Comparison of ENCODE assay signal across 18 cellular contexts in the genomic region with DNA sequence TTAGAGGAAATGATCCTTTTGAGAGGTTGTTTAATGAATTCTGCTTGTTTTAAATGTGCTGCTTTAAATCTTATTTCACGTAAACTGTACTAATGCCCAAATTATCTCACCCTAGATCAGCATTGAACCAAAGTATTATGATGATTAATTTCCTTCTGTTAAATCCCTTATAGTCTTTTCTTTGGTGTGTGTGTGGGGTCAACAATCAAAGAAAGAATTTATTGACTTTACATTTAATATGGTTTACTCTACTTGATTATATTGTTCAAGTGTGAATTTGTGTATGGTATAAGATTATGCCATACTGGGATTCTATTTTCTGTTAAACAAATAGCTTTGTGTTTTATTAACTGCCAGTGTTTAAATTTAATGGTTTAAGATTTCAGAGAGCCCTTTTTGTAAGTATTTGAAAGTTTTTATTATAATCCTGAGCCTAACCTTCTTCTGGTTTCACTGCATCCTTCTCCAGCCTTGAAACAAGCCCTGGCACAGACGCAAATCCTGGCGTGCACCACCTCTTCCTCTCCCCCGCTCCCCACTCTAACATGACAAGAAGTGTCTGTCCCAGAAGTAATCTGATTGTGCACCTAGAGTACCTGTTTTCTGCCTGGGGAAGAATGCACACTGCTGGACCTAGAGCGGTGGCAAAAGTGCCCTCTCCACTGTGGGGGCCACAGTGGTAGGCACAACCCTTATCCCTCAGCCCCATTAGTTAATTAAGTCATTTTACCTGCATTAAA.
DNase-seq lines count a peak whose midpoint lies in the region; ATAC-seq and TF ChIP-seq lines count a peak whose summit lies in the region.
"Had no signal": no experiment of that assay in that cellular context is flagged by ENCODE, and none has a peak within 500 bp of the region (broad histone marks: within the 10 kb centered on the region; RNA-seq: fewer than 3 reads in every experiment).

No MANE protein-coding gene starts in this region.

- H3K27ac ChIP-seq in mammary epithelial cell (ENCODE audit: insufficient read depth, low read depth, low read length) (no peak overlapping the region), psoas muscle (peak overlapping the region; percentile 74)
- H3K27ac ChIP-seq: left lung, parathyroid adenoma, WERI-Rb-1 had no signal

- dilution Hi-C loops in mammary epithelial cell (cut with HindIII; ENCODE audit: low sequenced_read_pairs), result no loop called here

- peaks cover 13% of the 10 kb centered on the region for H3K79me2 ChIP-seq in mammary epithelial cell (ENCODE audit: insufficient read depth, low read length)

- peak overlapping the region; percentile 64 for H2AFZ ChIP-seq in mammary epithelial cell (ENCODE audit: low read depth, low read length)
- H2AFZ ChIP-seq: parathyroid adenoma, PC-9 had no signal

- ATAC-seq in activated CD4-positive, alpha-beta T cell treated with anti-CD3 and anti-CD28 coated beads for 36 hours, result no peak
- no peak for ATAC-seq in psoas muscle
- ATAC-seq: left lung; stimulated activated memory B cell treated with anti-CD40 and anti-IgM and Interleukin-4, amounts not matched to agents 10 μg/mL and 1 μg/mL and 100 μg/mL, for 72 hours had no signal

- H3K27ac Mint-ChIP-seq in activated CD4-positive, alpha-beta T cell treated with anti-CD3 and anti-CD28 coated beads for 36 hours, result peak overlapping the region; percentile 72
- H3K27ac Mint-ChIP-seq in HFFc6, result peak overlapping the region; percentile 12; the same call in 1 of the 2 replicates
- H3K27ac Mint-ChIP-seq: stimulated activated memory B cell treated with anti-CD40 and anti-IgM and Interleukin-4, amounts not matched to agents 10 μg/mL and 1 μg/mL and 100 μg/mL, for 72 hours had no signal

- no peaks in the 10 kb centered on the region for H3K27me3 Mint-ChIP-seq in activated CD4-positive, alpha-beta T cell treated with anti-CD3 and anti-CD28 coated beads for 36 hours
- H3K27me3 Mint-ChIP-seq in HFFc6 (ENCODE audit: insufficient read depth), result no peaks in the 10 kb centered on the region; the same call in 1 of the 2 replicates
- H3K27me3 Mint-ChIP-seq: stimulated activated memory B cell treated with anti-CD40 and anti-IgM and Interleukin-4, amounts not matched to agents 10 μg/mL and 1 μg/mL and 100 μg/mL, for 72 hours had no signal

- peaks cover 60% of the 10 kb centered on the region for H3K4me1 Mint-ChIP-seq in activated CD4-positive, alpha-beta T cell treated with anti-CD3 and anti-CD28 coated beads for 36 hours
- peaks cover 40% of the 10 kb centered on the region for H3K4me1 Mint-ChIP-seq in HFFc6 (ENCODE audit: low read depth)

- no peaks in the 10 kb centered on the region for H3K9me3 ChIP-seq in mammary epithelial cell (replicated peaks; ENCODE audit: insufficient read depth, low read length)
- H3K9me3 ChIP-seq in psoas muscle, result no peaks in the 10 kb centered on the region
- H3K9me3 ChIP-seq: left lung had no signal

- H3K36me3 ChIP-seq in mammary epithelial cell (ENCODE audit: insufficient read depth, low read length) (no peaks in the 10 kb centered on the region), psoas muscle (ENCODE audit: insufficient read depth in 1 of 2, low read depth in 1 of 2) (no peaks in the 10 kb centered on the region)
- H3K36me3 ChIP-seq: left lung, WERI-Rb-1 had no signal

- no peaks in the 10 kb centered on the region for H4K20me1 ChIP-seq in mammary epithelial cell (ENCODE audit: insufficient read depth, low read length)

- H3K9ac ChIP-seq in mammary epithelial cell (ENCODE audit: insufficient read depth, low read length), result no peak overlapping the region
- H3K9ac ChIP-seq: parathyroid adenoma had no signal

- peaks cover 7% of the 10 kb centered on the region for H3K36me3 Mint-ChIP-seq in activated CD4-positive, alpha-beta T cell treated with anti-CD3 and anti-CD28 coated beads for 36 hours (ENCODE audit: low read depth)
- H3K36me3 Mint-ChIP-seq in HFFc6 (ENCODE audit: low read depth), result peaks cover 5% of the 10 kb centered on the region; the same call in 1 of the 2 replicates

- TF ChIP-seq CTCF in HFFc6 (IDR thresholded peaks at IDR 0.05) (no peak), mammary epithelial cell (conservative IDR thresholded peaks at IDR 0.05 in 1 of 2, IDR thresholded peaks at IDR 0.05 in 1 of 2; ENCODE audit: extremely low read depth in 1 of 2, insufficient read depth in 1 of 2, low read depth in 1 of 2, low read length in 2 of 2) (no peak), psoas muscle (IDR thresholded peaks at IDR 0.05) (no peak)

- H3K27me3 ChIP-seq in mammary epithelial cell (ENCODE audit: insufficient read depth, low read length) (no peaks in the 10 kb centered on the region), psoas muscle (ENCODE audit: insufficient read depth in 3 of 3, low read length in 2 of 3) (no peaks in the 10 kb centered on the region)
- H3K27me3 ChIP-seq: left lung had no signal

- BruUV-seq in mammary epithelial cell (replicated peaks; lab: Mats Ljungman, UMichigan), result no TSS peak

- intact Hi-C loops in activated CD4-positive, alpha-beta T cell treated with anti-CD3 and anti-CD28 coated beads for 36 hours (cut with DNase I, micrococcal nuclease), result loop anchor here in 1 of 2 experiments (5.0 kb wide), 1 partner anchor 80 kb away; no protein-coding TSS in a partner anchor
- intact Hi-C loops in mammary epithelial cell (cut with micrococcal nuclease) (no loop called here), psoas muscle (cut with DNase I) (no loop called here)

- no peak for DNase-seq in activated CD4-positive, alpha-beta T cell treated with anti-CD3 and anti-CD28 coated beads for 36 hours
- DNase-seq in activated CD4-positive, alpha-beta T cell treated with anti-CD3 and anti-CD28 coated beads, Interleukin-2, amount 50 U/mL, for 48 hours, result no peak
- DNase-seq in HFFc6 (no peak), mammary epithelial cell (no peak), psoas muscle (no peak), cerebellum (ENCODE audit: low spot score) (no peak), A172 (ENCODE audit: low spot score) (no peak), GF-D8 (lab: John Stamatoyannopoulos, UW) (no peak)
- DNase-seq: foreskin fibroblast, KG1, left lung, NCI-H1436 treated with DMSO at 0.1 percent for 48 hours, NCI-H446, PC-9, trophoblast cell, WERI-Rb-1 had no signal

- no peak overlapping the region for H3K4me3 ChIP-seq in mammary epithelial cell (replicated peaks in 1 of 3; ENCODE audit: insufficient read depth in 1 of 3, low read depth in 2 of 3, low read length in 3 of 3)
- no peak overlapping the region for H3K4me3 ChIP-seq in psoas muscle
- H3K4me3 ChIP-seq: left lung, PC-9 had no signal

- H3K9me3 Mint-ChIP-seq in activated CD4-positive, alpha-beta T cell treated with anti-CD3 and anti-CD28 coated beads for 36 hours (ENCODE audit: low read depth), result no peaks in the 10 kb centered on the region
- no peaks in the 10 kb centered on the region for H3K9me3 Mint-ChIP-seq in HFFc6
- H3K9me3 Mint-ChIP-seq: stimulated activated memory B cell treated with anti-CD40 and anti-IgM and Interleukin-4, amounts not matched to agents 10 μg/mL and 1 μg/mL and 100 μg/mL, for 72 hours had no signal

- peak overlapping the region; percentile 12 for H3K4me2 ChIP-seq in mammary epithelial cell (ENCODE audit: insufficient read depth, low read depth, low read length)

- WGBS in mammary epithelial cell (ENCODE audit: low coverage, missing lambda C conversion rate), result 52% methylated on average over 5 of the region's 5 CpGs
- WGBS in psoas muscle, 3 donors, result 70 to 82% (median 72%) methylated on average over 5 of the region's 5 CpGs

- POLR2A ChIA-PET in activated CD4-positive, alpha-beta T cell treated with anti-CD3 and anti-CD28 coated beads for 36 hours (lab: Charles Lee), result no interaction called here

- H3K4me1 ChIP-seq in mammary epithelial cell (ENCODE audit: insufficient read depth, low read length) (peaks cover 13% of the 10 kb centered on the region), psoas muscle (peaks cover 54% of the 10 kb centered on the region)

- in situ Hi-C loops in mammary epithelial cell (cut with MboI; ENCODE audit: low sequenced_read_pairs in 2 of 2), result no loop called here

- H3K4me3 Mint-ChIP-seq in activated CD4-positive, alpha-beta T cell treated with anti-CD3 and anti-CD28 coated beads for 36 hours, result no peak overlapping the region
- H3K4me3 Mint-ChIP-seq in HFFc6, result peak overlapping the region; percentile 8; the same call in 1 of the 2 replicates
- H3K4me3 Mint-ChIP-seq: stimulated activated memory B cell treated with anti-CD40 and anti-IgM and Interleukin-4, amounts not matched to agents 10 μg/mL and 1 μg/mL and 100 μg/mL, for 72 hours had no signal

- CTCF ChIA-PET in activated CD4-positive, alpha-beta T cell treated with anti-CD3 and anti-CD28 coated beads for 36 hours (lab: Charles Lee), result interaction anchor here (0.9 to 1.8 kb wide), 3 partner anchors 14 to 65 kb away, joined by 4 to 5 read pairs (median 4); no protein-coding TSS in a partner anchor
- CTCF ChIA-PET in mammary epithelial cell (lab: Charles Lee; ENCODE audit: low non-redundant PET), result interaction anchor here (0.7 kb wide), 1 partner anchor 258 kb away, joined by 3 read pairs; no protein-coding TSS in a partner anchor
